18 cellular contexts compared by ENCODE assay signal in the genomic region with DNA sequence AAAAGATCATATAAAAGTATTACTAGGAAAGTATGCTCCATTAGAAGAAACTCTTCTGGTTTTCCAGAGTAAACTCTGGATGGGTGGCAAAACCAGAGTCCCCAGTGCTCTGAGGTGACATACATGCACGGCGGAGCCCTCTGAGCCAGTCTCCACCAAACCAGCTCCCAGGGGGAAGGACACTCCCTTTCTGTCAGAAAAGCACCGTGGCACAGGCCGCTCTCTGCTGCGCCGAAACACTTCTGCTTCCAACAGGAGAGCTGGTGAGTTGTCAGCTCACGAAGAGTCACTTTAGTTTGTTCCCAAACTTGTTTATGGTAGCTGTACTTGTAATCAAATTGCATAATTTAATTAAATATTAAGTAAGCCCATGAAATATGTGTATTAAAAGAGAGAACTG.
"Had no signal": no experiment of that assay in that cellular context is flagged by ENCODE, and none has a peak within 500 bp of the region (broad histone marks: within the 10 kb centered on the region; RNA-seq: fewer than 3 reads in every experiment).

No MANE protein-coding gene starts in this region.

- H3K27ac ChIP-seq: ascending aorta, gastroesophageal sphincter, neutrophil had no signal

- DNase-seq: activated CD4-positive, alpha-beta memory T cell treated with anti-CD3 and anti-CD28 coated beads for 36 hours; activated CD4-positive, alpha-beta T cell treated with anti-CD3 and anti-CD28 coated beads for 36 hours; activated CD8-positive, alpha-beta memory T cell treated with anti-CD3 and anti-CD28 coated beads, Interleukin-2, amount 10 ng/mL, durations not matched to agents 7 days and 5 days; activated effector memory CD4-positive, alpha-beta T cell treated with Interleukin-2 at 50 U/mL for 16 hours; activated T-cell treated with anti-CD3 and anti-CD28 coated beads, Interleukin-2, amount 50 U/mL, for 4 hours; dorsolateral prefrontal cortex; erythroblast; left cardiac atrium; naive B cell; right cardiac atrium; spleen had no signal

- H3K27me3 ChIP-seq: ascending aorta, dorsolateral prefrontal cortex, gastroesophageal sphincter, neutrophil, spleen had no signal

- ATAC-seq: activated CD4-positive, alpha-beta T cell treated with anti-CD3 and anti-CD28 coated beads for 36 hours; activated CD8-positive, alpha-beta memory T cell treated with anti-CD3 and anti-CD28 coated beads, Interleukin-2, amount 10 ng/mL, durations not matched to agents 7 days and 5 days; activated T-cell treated with anti-CD3 and anti-CD28 coated beads, Interleukin-2, amount 50 U/mL, for 4 hours; gastroesophageal sphincter; left cardiac atrium; right cardiac atrium had no signal

- H3K4me1 ChIP-seq: ascending aorta, gastroesophageal sphincter had no signal

- H3K9me3 Mint-ChIP-seq: activated CD4-positive, alpha-beta memory T cell treated with anti-CD3 and anti-CD28 coated beads for 36 hours; activated T-cell treated with anti-CD3 and anti-CD28 coated beads, Interleukin-2, amount 50 U/mL, for 4 hours; naive B cell; stimulated activated naive CD8-positive, alpha-beta T cell treated with anti-CD3 and anti-CD28 coated beads, Interleukin-15, Interleukin-2, amounts not matched to agents 100 ng/mL and 50 ng/mL, for 24 hours; T-helper 1 cell treated with Interleukin-12 subunit alpha and Interleukin-12 subunit beta and Interleukin-4 antibody, amounts not matched to agents 30 μg/mL and 1 μg/mL, for 36 hours; type B pancreatic cell had no signal

- H3K4me3 ChIP-seq: ascending aorta, dorsolateral prefrontal cortex, gastroesophageal sphincter, lung, spleen had no signal

- H3K27me3 Mint-ChIP-seq: activated CD4-positive, alpha-beta memory T cell treated with anti-CD3 and anti-CD28 coated beads for 36 hours; activated CD4-positive, alpha-beta T cell treated with anti-CD3 and anti-CD28 coated beads for 36 hours; activated CD8-positive, alpha-beta memory T cell treated with anti-CD3 and anti-CD28 coated beads, Interleukin-2, amount 10 ng/mL, durations not matched to agents 7 days and 5 days; naive B cell; stimulated activated naive CD8-positive, alpha-beta T cell treated with anti-CD3 and anti-CD28 coated beads, Interleukin-15, Interleukin-2, amounts not matched to agents 100 ng/mL and 50 ng/mL, for 24 hours; type B pancreatic cell had no signal

- H3K27ac Mint-ChIP-seq: naive B cell, type B pancreatic cell had no signal

- H3K9me3 ChIP-seq: ascending aorta, gastroesophageal sphincter, neutrophil, spleen had no signal

- H3K4me3 Mint-ChIP-seq: activated CD4-positive, alpha-beta memory T cell treated with anti-CD3 and anti-CD28 coated beads for 36 hours; activated CD4-positive, alpha-beta T cell treated with anti-CD3 and anti-CD28 coated beads for 36 hours; activated CD8-positive, alpha-beta memory T cell treated with anti-CD3 and anti-CD28 coated beads, Interleukin-2, amount 10 ng/mL, durations not matched to agents 7 days and 5 days; activated T-cell treated with anti-CD3 and anti-CD28 coated beads, Interleukin-2, amount 50 U/mL, for 4 hours; naive B cell; T-helper 1 cell treated with Interleukin-12 subunit alpha and Interleukin-12 subunit beta and Interleukin-4 antibody, amounts not matched to agents 30 μg/mL and 1 μg/mL, for 36 hours; type B pancreatic cell had no signal
